In genomic region chr15:89017370-89018066, GRCh38 we compare ENCODE assay signal across 8 cellular contexts.
A peak's percentile ranks its signal among the peaks of the same experiment; 100 is the strongest.
DNase-seq lines count a peak whose midpoint lies in the region; ATAC-seq and TF ChIP-seq lines count a peak whose summit lies in the region.

No MANE protein-coding gene starts in this region.

- CTCF ChIA-PET in AG04449 (lab: Yijun Ruan, JAX) (interaction anchor here (0.7 to 8.5 kb wide), 14 partner anchors 9 to 160 kb away, joined by 3 to 148 read pairs (median 4); partner anchors contain the start of gene HAPLN3), RWPE1 (lab: Yijun Ruan, JAX) (interaction anchor here (0.6 to 2.7 kb wide), 5 partner anchors 72 to 163 kb away, joined by 3 to 27 read pairs (median 3); no protein-coding TSS in a partner anchor)

- peaks cover 5% of the 10 kb centered on the region for H3K9me3 Mint-ChIP-seq in neural crest cell

- peak overlapping the region; percentile 73 for H3K27ac ChIP-seq in RWPE1

- H3K27ac Mint-ChIP-seq in neural crest cell (ENCODE audit: unreplicated experiment) = peak overlapping the region; percentile 9

- peak; percentile 69 for DNase-seq in AG04449 (ENCODE audit: low read depth, low spot score)
- peak; percentile 84 for DNase-seq in RWPE1 (ENCODE audit: low spot score)
- DNase-seq in activated T-helper 9 cell treated with anti-CD3 and anti-CD28 coated beads, Interleukin-2, amount 50 U/mL, for 16 hours (ENCODE audit: low read depth) = peak; percentile 72
- peak; percentile 74 for DNase-seq in fibroblast of villous mesenchyme (ENCODE audit: low read depth)
- peak; percentile 95 for DNase-seq in neural crest cell (ENCODE audit: low read depth, low spot score)
- peak; percentile 79 for DNase-seq in stimulated activated naive CD4-positive, alpha-beta T cell treated with Interleukin-2 at 50 U/mL for 16 hours (lab: John Stamatoyannopoulos, UW)

- peak; percentile 87 for TF ChIP-seq RAD21 in Ishikawa (IDR thresholded peaks at IDR 0.05; ENCODE audit: low read depth)

- H3K4me3 ChIP-seq in AG04449 (ENCODE audit: low read depth, low read length) (peak overlapping the region; percentile 45), fibroblast of villous mesenchyme (ENCODE audit: low read depth, low read length) (peak overlapping the region; percentile 26)

- POLR2A ChIA-PET in AG04449 (lab: Yijun Ruan, JAX) (interaction anchor here (1.1 to 1.2 kb wide), 2 partner anchors 112 to 121 kb away, joined by 3 to 6 read pairs; no protein-coding TSS in a partner anchor), RWPE1 (lab: Yijun Ruan, JAX; ENCODE audit: low non-redundant PET) (interaction anchor here (0.5 to 0.6 kb wide), 2 partner anchors 109 to 112 kb away, joined by 3 to 4 read pairs; no protein-coding TSS in a partner anchor)

- H3K36me3 Mint-ChIP-seq in neural crest cell (ENCODE audit: low read depth) = peaks cover 3% of the 10 kb centered on the region

- H3K4me3 Mint-ChIP-seq in neural crest cell = peak overlapping the region; percentile 69

- TF ChIP-seq EP300 in Ishikawa (IDR thresholded peaks at IDR 0.05; ENCODE audit: borderline replicate concordance) = peak; percentile 42; the same call in 1 of the 2 replicates

- ATAC-seq in GM18909 (IDR thresholded peaks at IDR 0.05; ENCODE audit: poor library complexity, unreplicated experiment) = peak; percentile 65

- TF ChIP-seq CTCF in AG04449 (IDR thresholded peaks at IDR 0.05; ENCODE audit: insufficient read depth, low read length, missing control alignments) (peak; percentile 82), RWPE1 (conservative IDR thresholded peaks at IDR 0.05; ENCODE audit: low read depth) (peak; percentile 95), fibroblast of villous mesenchyme (IDR thresholded peaks at IDR 0.05; ENCODE audit: insufficient read depth, low read depth, low read length) (peak; percentile 92), neural crest cell (conservative IDR thresholded peaks at IDR 0.05) (peak; percentile 88)

- H3K4me1 Mint-ChIP-seq in neural crest cell = peaks cover 27% of the 10 kb centered on the region

- H3K27me3 Mint-ChIP-seq in neural crest cell (ENCODE audit: low read depth) = peaks cover 11% of the 10 kb centered on the region

TF ChIP-seq in Ishikawa, 13 proteins besides CTCF, POLR2A, EP300 and RAD21:
- TF ChIP-seq CREB1 (IDR thresholded peaks at IDR 0.05; ENCODE audit: low read depth) (no peak), TAF1 (IDR thresholded peaks at IDR 0.05; ENCODE audit: low read depth) (peak; percentile 38; the same call in 1 of the 2 replicates), REST (IDR thresholded peaks at IDR 0.05; ENCODE audit: low read depth) (peak; percentile 58; the same call in 1 of the 2 replicates), YY1 (IDR thresholded peaks at IDR 0.05; ENCODE audit: low read depth) (peak; percentile 40; the same call in 1 of the 2 replicates), TCF12 (IDR thresholded peaks at IDR 0.05; ENCODE audit: low read depth) (no peak), FOXM1 (IDR thresholded peaks at IDR 0.05; ENCODE audit: borderline replicate concordance, low read depth) (peak; percentile 34; the same call in 1 of the 2 replicates), CEBPB (IDR thresholded peaks at IDR 0.05) (0 out of 2 replicates have a peak, but pooled peaks have one; percentile 25), NFIC (IDR thresholded peaks at IDR 0.05) (peak; percentile 61), TEAD4 (IDR thresholded peaks at IDR 0.05) (peak; percentile 69), USF1 (IDR thresholded peaks at IDR 0.05) (no peak), EGR1 (IDR thresholded peaks at IDR 0.05) (no peak), ZBTB7A (IDR thresholded peaks at IDR 0.05; ENCODE audit: low read depth) (0 out of 2 replicates have a peak, but pooled peaks have one; percentile 51)
- TF ChIP-seq, protein P1, sequence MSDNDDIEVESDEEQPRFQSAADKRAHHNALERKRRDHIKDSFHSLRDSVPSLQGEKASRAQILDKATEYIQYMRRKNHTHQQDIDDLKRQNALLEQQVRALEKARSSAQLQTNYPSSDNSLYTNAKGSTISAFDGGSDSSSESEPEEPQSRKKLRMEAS (IDR thresholded peaks at IDR 0.05) = peak; percentile 82

Comparison
In these comparisons a context has a peak if more than half of its experiments do, and no peak if none do; other contexts are left out.
1. Peak in every context shown above with its lines: DNase-seq, ATAC-seq, H3K4me3 ChIP-seq and H3K27ac ChIP-seq.